ENCODE assay signal across 1 cellular context in genomic region chr11:48085688-48086087, GRCh38.
TF ChIP-seq lines count a peak whose summit lies in the region.

No MANE protein-coding gene starts in this region.

TF ChIP-seq in GM23338, 12 proteins besides CTCF, POLR2A, EP300 and RAD21 (continued from another document):
- TF ChIP-seq ZNF462 (CRISPR knock-in tag; IDR thresholded peaks at IDR 0.05): no peak
- TF ChIP-seq POLR2AphosphoS5 (IDR thresholded peaks at IDR 0.05; ENCODE audit: low read depth): no peak
- no peak for TF ChIP-seq ZNF331 (CRISPR knock-in tag; IDR thresholded peaks at IDR 0.05; ENCODE audit: low read depth)
- TF ChIP-seq ETS1 (IDR thresholded peaks at IDR 0.05): no peak
